Comparison of ENCODE assay signal across 17 cellular contexts in the genomic region with DNA sequence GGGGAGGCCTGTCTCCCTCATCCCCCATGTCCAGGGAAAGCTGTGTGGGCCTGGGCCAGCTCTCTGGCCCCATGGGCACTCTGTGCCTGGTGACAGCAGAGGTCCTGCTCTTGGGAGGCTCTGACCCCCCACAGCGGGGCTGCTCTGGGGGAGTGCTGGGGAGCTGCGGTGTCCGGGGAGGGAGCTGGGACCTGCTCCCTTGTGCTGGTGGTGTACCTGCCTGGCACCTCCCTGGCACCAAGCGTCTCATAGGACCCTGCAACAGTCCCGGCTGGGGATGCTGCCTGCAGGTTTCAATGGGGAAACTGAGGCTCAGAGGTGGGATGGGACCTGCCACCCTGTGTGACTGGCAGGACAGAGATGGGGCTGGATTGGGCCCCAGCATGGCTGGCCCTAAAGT.
"Had no signal": no experiment of that assay in that cellular context is flagged by ENCODE, and none has a peak within 500 bp of the region (broad histone marks: within the 10 kb centered on the region; RNA-seq: fewer than 3 reads in every experiment).

No MANE protein-coding gene starts in this region.

- H3K4me3 ChIP-seq: body of pancreas, colonic mucosa, gastrocnemius medialis, SJSA1, smooth muscle cell, thoracic aorta had no signal

- H3K27me3 ChIP-seq: body of pancreas, colonic mucosa, SJSA1 had no signal

- H3K4me1 Mint-ChIP-seq: activated CD4-positive, alpha-beta T cell treated with anti-CD3 and anti-CD28 coated beads for 36 hours had no signal

- H3K4me3 Mint-ChIP-seq: activated CD4-positive, alpha-beta T cell treated with anti-CD3 and anti-CD28 coated beads for 36 hours; naive thymus-derived CD4-positive, alpha-beta T cell; T-helper 2 cell treated with Interferon-gamma antibody and Interleukin-4, amounts not matched to agents 5 μg/mL and 100 μg/mL, for 36 hours had no signal

- H3K9me3 ChIP-seq: body of pancreas, colonic mucosa, gastrocnemius medialis had no signal

- H3K79me2 ChIP-seq: parathyroid adenoma had no signal

- H3K36me3 ChIP-seq: colonic mucosa, gastrocnemius medialis, SJSA1, thoracic aorta had no signal

- H3K9ac ChIP-seq: parathyroid adenoma had no signal

- H3K27ac Mint-ChIP-seq: activated CD4-positive, alpha-beta T cell treated with anti-CD3 and anti-CD28 coated beads for 36 hours; naive thymus-derived CD4-positive, alpha-beta T cell; T-helper 2 cell treated with Interferon-gamma antibody and Interleukin-4, amounts not matched to agents 5 μg/mL and 100 μg/mL, for 36 hours had no signal

- H3K4me1 ChIP-seq: body of pancreas, colonic mucosa, gastrocnemius medialis, parathyroid adenoma, SJSA1 had no signal

- ATAC-seq: activated CD4-positive, alpha-beta T cell treated with anti-CD3 and anti-CD28 coated beads for 36 hours; body of pancreas; gastrocnemius medialis; left ventricle myocardium superior; naive thymus-derived CD4-positive, alpha-beta T cell; sciatic nerve had no signal

- H3K4me2 ChIP-seq: smooth muscle cell had no signal

- DNase-seq: activated CD4-positive, alpha-beta T cell treated with anti-CD3 and anti-CD28 coated beads for 36 hours; activated CD4-positive, alpha-beta T cell treated with anti-CD3 and anti-CD28 coated beads, Interleukin-2, amount 50 U/mL, for 48 hours; activated naive CD4-positive, alpha-beta T cell; caudate nucleus; colonic mucosa; gastrocnemius medialis; left ventricle myocardium superior; mesenchymal stem cell; naive thymus-derived CD4-positive, alpha-beta T cell; stimulated activated CD4-positive, alpha-beta T cell treated with anti-CD3 and anti-CD28 coated beads, Interleukin-4, amount 100 ng/mL, for 1 hour had no signal

- H3K27ac ChIP-seq: body of pancreas, colonic mucosa, gastrocnemius medialis, parathyroid adenoma, SJSA1, thoracic aorta had no signal

- H2AFZ ChIP-seq: parathyroid adenoma had no signal
